ENCODE assay signal across 20 cellular contexts in genomic region chr4:179762840-179763239, GRCh38.
"Had no signal": no experiment of that assay in that cellular context is flagged by ENCODE, and none has a peak within 500 bp of the region (broad histone marks: within the 10 kb centered on the region; RNA-seq: fewer than 3 reads in every experiment).

No MANE protein-coding gene starts in this region.

- H3K9me3 ChIP-seq: neutrophil, psoas muscle, upper lobe of right lung, vagina had no signal

- H3K27me3 ChIP-seq: dorsolateral prefrontal cortex, neutrophil, spleen, tibial artery, upper lobe of right lung, vagina had no signal

- ATAC-seq: mucosa of descending colon; naive thymus-derived CD8-positive, alpha-beta T cell; psoas muscle; sciatic nerve; stimulated activated memory B cell treated with anti-CD40 and anti-IgM and Interleukin-4, amounts not matched to agents 10 μg/mL and 1 μg/mL and 100 μg/mL, for 72 hours; upper lobe of right lung had no signal

- H3K4me3 Mint-ChIP-seq: naive thymus-derived CD8-positive, alpha-beta T cell; stimulated activated memory B cell treated with anti-CD40 and anti-IgM and Interleukin-4, amounts not matched to agents 10 μg/mL and 1 μg/mL and 100 μg/mL, for 72 hours; stimulated activated naive CD8-positive, alpha-beta T cell treated with anti-CD3 and anti-CD28 coated beads, Interleukin-15, Interleukin-2, amounts not matched to agents 100 ng/mL and 50 ng/mL, for 24 hours had no signal

- H3K27ac Mint-ChIP-seq: stimulated activated memory B cell treated with anti-CD40 and anti-IgM and Interleukin-4, amounts not matched to agents 10 μg/mL and 1 μg/mL and 100 μg/mL, for 72 hours; stimulated activated naive CD8-positive, alpha-beta T cell treated with anti-CD3 and anti-CD28 coated beads, Interleukin-15, Interleukin-2, amounts not matched to agents 100 ng/mL and 50 ng/mL, for 24 hours had no signal

- H3K4me3 ChIP-seq: dorsolateral prefrontal cortex, mucosa of descending colon, psoas muscle, spleen, tibial artery, upper lobe of right lung, vagina had no signal

- H3K36me3 ChIP-seq: neutrophil, spleen, tibial artery, upper lobe of right lung, vagina had no signal

- H3K27ac ChIP-seq: dorsolateral prefrontal cortex, neutrophil, psoas muscle, spleen, tibial artery, upper lobe of right lung, vagina had no signal

- H3K36me3 Mint-ChIP-seq: stimulated activated memory B cell treated with anti-CD40 and anti-IgM and Interleukin-4, amounts not matched to agents 10 μg/mL and 1 μg/mL and 100 μg/mL, for 72 hours had no signal

- H3K27me3 Mint-ChIP-seq: naive thymus-derived CD8-positive, alpha-beta T cell; stimulated activated memory B cell treated with anti-CD40 and anti-IgM and Interleukin-4, amounts not matched to agents 10 μg/mL and 1 μg/mL and 100 μg/mL, for 72 hours; stimulated activated naive CD8-positive, alpha-beta T cell treated with anti-CD3 and anti-CD28 coated beads, Interleukin-15, Interleukin-2, amounts not matched to agents 100 ng/mL and 50 ng/mL, for 24 hours had no signal

- DNase-seq: dorsolateral prefrontal cortex; effector CD8-positive, alpha-beta T cell; foreskin melanocyte; head of caudate nucleus; hippocampal formation; mucosa of descending colon; naive thymus-derived CD8-positive, alpha-beta T cell; psoas muscle; retina; spleen; stimulated activated CD4-positive, alpha-beta T cell treated with anti-CD3 and anti-CD28 coated beads, Interleukin-15, amount 100 ng/mL, for 24 hours; stimulated activated CD4-positive, alpha-beta T cell treated with anti-CD3 and anti-CD28 coated beads, Interleukin-1b, Interleukin-23, amount 100 ng/mL, for 48 hours; stimulated activated CD4-positive, alpha-beta T cell treated with anti-CD3 and anti-CD28 coated beads, Interleukin-4, amount 100 ng/mL, for 24 hours; tibial artery; upper lobe of right lung had no signal

- H3K4me1 ChIP-seq: psoas muscle, spleen, tibial artery, upper lobe of right lung, vagina had no signal

- H3K4me1 Mint-ChIP-seq: naive thymus-derived CD8-positive, alpha-beta T cell; stimulated activated memory B cell treated with anti-CD40 and anti-IgM and Interleukin-4, amounts not matched to agents 10 μg/mL and 1 μg/mL and 100 μg/mL, for 72 hours had no signal
